In genomic region chrX:87572911-87573310, GRCh38 we compare ENCODE assay signal across 18 cellular contexts. TPM values are rescaled to one million over a fixed set of nuclear protein-coding genes. Genes with fewer than 3 reads are reported as not detected.
"Had no signal": no experiment of that assay in that cellular context is flagged by ENCODE, and none has a peak within 500 bp of the region (broad histone marks: within the 10 kb centered on the region; RNA-seq: fewer than 3 reads in every experiment).

No MANE protein-coding gene starts in this region.

- H3K4me1 ChIP-seq: breast epithelium, esophagus muscularis mucosa, gastroesophageal sphincter, parathyroid adenoma, transverse colon had no signal

- H3K9me3 ChIP-seq: breast epithelium, esophagus muscularis mucosa, gastroesophageal sphincter, transverse colon had no signal

- H3K4me3 ChIP-seq: breast epithelium, esophagus muscularis mucosa, gastroesophageal sphincter, transverse colon had no signal

- H3K9ac ChIP-seq: parathyroid adenoma had no signal

- H2AFZ ChIP-seq: parathyroid adenoma had no signal

- H3K36me3 ChIP-seq: breast epithelium, esophagus muscularis mucosa, gastroesophageal sphincter, transverse colon had no signal

- DNase-seq: activated B cell treated with CpG ODN at 0.5 μM for 24 hours; activated CD4-positive, alpha-beta T cell treated with anti-CD3 and anti-CD28 coated beads, Interleukin-2, amount 50 U/mL, for 1 hour; activated naive CD4-positive, alpha-beta T cell treated with anti-CD3 and anti-CD28 coated beads, Interleukin-2, amount 50 U/mL, for 16 hours; activated T-cell treated with anti-CD3 and anti-CD28 coated beads for 4 hours; amniotic stem cell; kidney; left ventricle myocardium superior; naive B cell; retina; small intestine; T-helper 17 cell; transverse colon had no signal

- ATAC-seq: gastroesophageal sphincter; left ventricle myocardium superior; SK-N-SH treated with all-trans-retinoic acid at 6 μM for 48 hours; stimulated activated memory B cell treated with anti-CD40 and anti-IgM and Interleukin-4, amounts not matched to agents 10 μg/mL and 1 μg/mL and 100 μg/mL, for 72 hours; T-helper 17 cell had no signal

- H3K27ac ChIP-seq: breast epithelium, esophagus muscularis mucosa, gastroesophageal sphincter, parathyroid adenoma, transverse colon had no signal

- H3K79me2 ChIP-seq: parathyroid adenoma had no signal

- H3K27me3 ChIP-seq: esophagus muscularis mucosa, gastroesophageal sphincter, transverse colon had no signal

RNA-seq across cellular contexts. Expression of gene KLHL4, which starts 55.3 kb away (rescaled TPM):
- total RNA-seq: activated B cell treated with CpG ODN at 0.5 μM for 24 hours, T-helper 17 cell had no signal
